20 cellular contexts compared by ENCODE assay signal in genomic region chr5:97067296-97067695, GRCh38.
DNase-seq lines count a peak whose midpoint lies in the region; FAIRE-seq and TF ChIP-seq lines count a peak whose summit lies in the region.
"Had no signal": no experiment of that assay in that cellular context is flagged by ENCODE, and none has a peak within 500 bp of the region (broad histone marks: within the 10 kb centered on the region; RNA-seq: fewer than 3 reads in every experiment).

No MANE protein-coding gene starts in this region.

- H3F3A ChIP-seq in smooth muscle cell (ENCODE audit: low read depth), result peaks cover 8% of the 10 kb centered on the region

- H3K9ac ChIP-seq in smooth muscle cell (ENCODE audit: low read depth), result no peak overlapping the region
- H3K9ac ChIP-seq: BLaER1 treated with 17β-estradiol and CSF1 and Interleukin-3, amounts not matched to agents 10 nM and 100 nM had no signal

- H3K4me3 ChIP-seq in smooth muscle cell, result no peak overlapping the region
- H3K4me3 ChIP-seq: BLaER1 treated with 17β-estradiol and CSF1 and Interleukin-3, amounts not matched to agents 10 nM and 100 nM had no signal

- no peaks in the 10 kb centered on the region for H3K4me1 ChIP-seq in smooth muscle cell (ENCODE audit: low read depth)

- DNase-seq in HEK293T (ENCODE audit: extremely low spot score), result no peak
- peak; percentile 47 for DNase-seq in SK-N-DZ (ENCODE audit: low spot score)
- DNase-seq in myocyte (ENCODE audit: low read depth), result peak; percentile 60
- no peak for DNase-seq in smooth muscle cell (lab: John Stamatoyannopoulos, UW; ENCODE audit: unreplicated experiment)
- no peak for DNase-seq in GM12891 (ENCODE audit: insufficient read length, low spot score)
- DNase-seq in COLO668 (lab: John Stamatoyannopoulos, UW; ENCODE audit: unreplicated experiment), result no peak
- no peak for DNase-seq in Kasumi-1 (lab: John Stamatoyannopoulos, UW)
- DNase-seq: 8988T; AML-193; Calu3; CD4-positive, CD25-positive, alpha-beta regulatory T cell; DMS79 treated with DMSO at 0.1 percent for 48 hours; EL; HCEC 1CT had no signal

- no peaks in the 10 kb centered on the region for H3K36me3 ChIP-seq in smooth muscle cell (ENCODE audit: low read depth)
- H3K36me3 ChIP-seq: BLaER1 treated with 17β-estradiol and CSF1 and Interleukin-3, amounts not matched to agents 10 nM and 100 nM had no signal

- H3K4me2 ChIP-seq in smooth muscle cell, result peak overlapping the region; percentile 50
- H3K4me2 ChIP-seq: BLaER1 treated with 17β-estradiol and CSF1 and Interleukin-3, amounts not matched to agents 10 nM and 100 nM had no signal

- POLR2A ChIA-PET in HEK293T (lab: Yijun Ruan, JAX), result no interaction called here

- no peaks in the 10 kb centered on the region for H3K27me3 ChIP-seq in smooth muscle cell (ENCODE audit: low read depth)
- H3K27me3 ChIP-seq: BLaER1 treated with 17β-estradiol and CSF1 and Interleukin-3, amounts not matched to agents 10 nM and 100 nM had no signal

- WGBS in smooth muscle cell (ENCODE audit: low lambda C conversion rate), result 16% methylated on average over 3 of the region's 3 CpGs

- no peak overlapping the region for H3K27ac ChIP-seq in smooth muscle cell (ENCODE audit: low read depth)
- H3K27ac ChIP-seq: BLaER1 treated with 17β-estradiol and CSF1 and Interleukin-3, amounts not matched to agents 10 nM and 100 nM had no signal

- no peaks in the 10 kb centered on the region for H3K9me3 ChIP-seq in smooth muscle cell (replicated peaks; ENCODE audit: low read depth)
- H3K9me3 ChIP-seq: BLaER1 treated with 17β-estradiol and CSF1 and Interleukin-3, amounts not matched to agents 10 nM and 100 nM had no signal

- H3K79me2 ChIP-seq in smooth muscle cell (ENCODE audit: low read depth), result no peaks in the 10 kb centered on the region

- no peak for TF ChIP-seq POLR2A in GM12891 (IDR thresholded peaks at IDR 0.05; ENCODE audit: low read depth, low read length)

- CTCF ChIA-PET in HEK293T (lab: Yijun Ruan, JAX), result interaction anchor here (0.7 to 1.1 kb wide), 2 partner anchors 17 to 75 kb away, joined by 3 to 4 read pairs; partner anchors contain the start of gene LIX1

- no peaks in the 10 kb centered on the region for H4K20me1 ChIP-seq in smooth muscle cell (ENCODE audit: low read depth)
- H4K20me1 ChIP-seq: BLaER1 treated with 17β-estradiol and CSF1 and Interleukin-3, amounts not matched to agents 10 nM and 100 nM had no signal

- H2AFZ ChIP-seq in smooth muscle cell (ENCODE audit: low read depth), result peak overlapping the region; percentile 86

- FAIRE-seq in GM12891 (lab: Jason Lieb, UNC), result no peak
- FAIRE-seq: G401.6, GM12892, GM19239, HepG2, HTR-8/SVneo had no signal

- no peak for TF ChIP-seq CTCF in smooth muscle cell (IDR thresholded peaks at IDR 0.05; ENCODE audit: borderline replicate concordance, insufficient read depth, poor library complexity, severe bottlenecking)

TF ChIP-seq in HEK293T, 16 proteins besides CTCF, POLR2A, EP300 and RAD21:
- TF ChIP-seq L3MBTL2 (conservative IDR thresholded peaks at IDR 0.05), result no peak
- peak; percentile 49; the same call in 1 of the 2 replicates for TF ChIP-seq FOXA1 (IDR thresholded peaks at IDR 0.05)
- TF ChIP-seq, protein P1, sequence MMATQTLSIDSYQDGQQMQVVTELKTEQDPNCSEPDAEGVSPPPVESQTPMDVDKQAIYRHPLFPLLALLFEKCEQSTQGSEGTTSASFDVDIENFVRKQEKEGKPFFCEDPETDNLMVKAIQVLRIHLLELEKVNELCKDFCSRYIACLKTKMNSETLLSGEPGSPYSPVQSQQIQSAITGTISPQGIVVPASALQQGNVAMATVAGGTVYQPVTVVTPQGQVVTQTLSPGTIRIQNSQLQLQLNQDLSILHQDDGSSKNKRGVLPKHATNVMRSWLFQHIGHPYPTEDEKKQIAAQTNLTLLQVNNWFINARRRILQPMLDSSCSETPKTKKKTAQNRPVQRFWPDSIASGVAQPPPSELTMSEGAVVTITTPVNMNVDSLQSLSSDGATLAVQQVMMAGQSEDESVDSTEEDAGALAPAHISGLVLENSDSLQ (IDR thresholded peaks at IDR 0.05), result peak; percentile 64

TF ChIP-seq in GM12891, 5 proteins besides CTCF, POLR2A, EP300 and RAD21:
- TF ChIP-seq SPI1 (IDR thresholded peaks at IDR 0.05; ENCODE audit: low read depth, low read length) (no peak), TAF1 (IDR thresholded peaks at IDR 0.05; ENCODE audit: low read depth, low read length) (no peak), POU2F2 (IDR thresholded peaks at IDR 0.05; ENCODE audit: low read depth, low read length) (no peak), POLR2AphosphoS5 (IDR thresholded peaks at IDR 0.05; ENCODE audit: low read depth, low read length) (no peak), PAX5 (IDR thresholded peaks at IDR 0.05; ENCODE audit: insufficient read depth, low read length, severe bottlenecking) (no peak)
TF ChIP-seq in GM12891: peak in this region for 0.

Comparison
In these comparisons a context has a peak if more than half of its experiments do, and no peak if none do; other contexts are left out.
1. DNase-seq: peak in SK-N-DZ (single experiment) and myocyte (single experiment); none in HEK293T (single experiment), smooth muscle cell (single experiment), GM12891 (single experiment), COLO668 (single experiment) and Kasumi-1 (0 of 2).